Comparison of ENCODE assay signal across 8 cellular contexts in genomic region chr7:43758861-43759683, GRCh38. TPM values are rescaled to one million over a fixed set of nuclear protein-coding genes. Genes with fewer than 3 reads are reported as not detected.
DNase-seq lines count a peak whose midpoint lies in the region; ATAC-seq and TF ChIP-seq lines count a peak whose summit lies in the region.

No MANE protein-coding gene starts in this region.

- POLR2A ChIA-PET in BJ (lab: Charles Lee): interaction anchor here (0.7 kb wide), 1 partner anchor 329 kb away, joined by 7 read pairs; no protein-coding TSS in a partner anchor
- POLR2A ChIA-PET in activated naive CD8-positive, alpha-beta T cell treated with anti-CD3 and anti-CD28 coated beads, Interleukin-2, amount 10 ng/mL, durations not matched to agents 7 days and 5 days (lab: Charles Lee): interaction anchor here (1.1 to 1.8 kb wide), 2 partner anchors 176 kb away, joined by 3 to 8 read pairs; partner anchors contain the start of gene STK17A

- intact Hi-C loops in left ventricle myocardium superior (cut with micrococcal nuclease) (no loop called here), psoas muscle (cut with DNase I) (loop anchor here in 1 of 2 donors (10.0 kb wide), 1 partner anchor 76 kb away; no protein-coding TSS in a partner anchor)

- peak overlapping the region; percentile 67 for H3K27ac Mint-ChIP-seq in activated naive CD8-positive, alpha-beta T cell treated with anti-CD3 and anti-CD28 coated beads, Interleukin-2, amount 10 ng/mL, durations not matched to agents 7 days and 5 days

- WGBS in psoas muscle, 3 donors: 4 to 6% (median 4%) methylated on average over 39 to 51 of the region's 51 CpGs

- H3K4me3 ChIP-seq in BJ (ENCODE audit: low read depth, low read length): peak overlapping the region; percentile 73
- H3K4me3 ChIP-seq in SJCRH30: peak overlapping the region; percentile 78
- H3K4me3 ChIP-seq in psoas muscle: peak overlapping the region; percentile 66

- H3K4me1 ChIP-seq in SJCRH30: peaks cover 12% of the 10 kb centered on the region
- H3K4me1 ChIP-seq in psoas muscle: peaks cover 11% of the 10 kb centered on the region

- DNase-seq in BJ (ENCODE audit: low read depth) (no peak), SJCRH30 (peak; percentile 67 to 72), left ventricle myocardium superior (peak; percentile 60), psoas muscle (peak; percentile 42 to 58), OCI-M2 (lab: John Stamatoyannopoulos, UW; ENCODE audit: unreplicated experiment) (no peak)
- DNase-seq in activated naive CD8-positive, alpha-beta T cell treated with anti-CD3 and anti-CD28 coated beads, Interleukin-2, amount 10 ng/mL, durations not matched to agents 7 days and 5 days: peak; percentile 70

- H3K36me3 ChIP-seq in BJ (ENCODE audit: control insufficient read depth, insufficient read depth, low read length): no peaks in the 10 kb centered on the region
- no peaks in the 10 kb centered on the region for H3K36me3 ChIP-seq in SJCRH30
- H3K36me3 ChIP-seq in psoas muscle (ENCODE audit: insufficient read depth in 1 of 2, low read depth in 1 of 2): no peaks in the 10 kb centered on the region

- H3K27me3 ChIP-seq in BJ (ENCODE audit: control insufficient read depth, insufficient read depth, low read length) (no peaks in the 10 kb centered on the region), SJCRH30 (no peaks in the 10 kb centered on the region), psoas muscle (ENCODE audit: insufficient read depth in 3 of 3, low read length in 2 of 3) (no peaks in the 10 kb centered on the region)

- CTCF ChIA-PET in BJ (lab: Yijun Ruan, JAX): interaction anchor here (0.8 to 2.7 kb wide), 2 partner anchors 10 to 80 kb away, joined by 3 to 10 read pairs; no protein-coding TSS in a partner anchor

- H3K36me3 Mint-ChIP-seq in activated naive CD8-positive, alpha-beta T cell treated with anti-CD3 and anti-CD28 coated beads, Interleukin-2, amount 10 ng/mL, durations not matched to agents 7 days and 5 days: peaks cover 5% of the 10 kb centered on the region

- H3K9me3 ChIP-seq in SJCRH30 (replicated peaks): no peaks in the 10 kb centered on the region
- no peaks in the 10 kb centered on the region for H3K9me3 ChIP-seq in psoas muscle

- H3K4me3 Mint-ChIP-seq in activated naive CD8-positive, alpha-beta T cell treated with anti-CD3 and anti-CD28 coated beads, Interleukin-2, amount 10 ng/mL, durations not matched to agents 7 days and 5 days: peak overlapping the region; percentile 90

- ATAC-seq in GM18907 (IDR thresholded peaks at IDR 0.05; ENCODE audit: unreplicated experiment) (peak; percentile 71), HG03095 (IDR thresholded peaks at IDR 0.05; ENCODE audit: unreplicated experiment) (peak; percentile 43), left ventricle myocardium superior (peak; percentile 86), psoas muscle (peak; percentile 80 to 83 (median 80))
- peak; percentile 74 for ATAC-seq in activated naive CD8-positive, alpha-beta T cell treated with anti-CD3 and anti-CD28 coated beads, Interleukin-2, amount 10 ng/mL, durations not matched to agents 7 days and 5 days (ENCODE audit: low read depth)

- H3K9me3 Mint-ChIP-seq in activated naive CD8-positive, alpha-beta T cell treated with anti-CD3 and anti-CD28 coated beads, Interleukin-2, amount 10 ng/mL, durations not matched to agents 7 days and 5 days: no peaks in the 10 kb centered on the region

- H3K27ac ChIP-seq in SJCRH30: peak overlapping the region; percentile 29; the same call in 1 of the 2 replicates
- H3K27ac ChIP-seq in psoas muscle: peak overlapping the region; percentile 74

- H3K4me1 Mint-ChIP-seq in activated naive CD8-positive, alpha-beta T cell treated with anti-CD3 and anti-CD28 coated beads, Interleukin-2, amount 10 ng/mL, durations not matched to agents 7 days and 5 days: peaks cover 32% of the 10 kb centered on the region

- TF ChIP-seq CTCF in BJ (IDR thresholded peaks at IDR 0.05; ENCODE audit: insufficient read depth, low read depth, low read length): no peak
- no peak for TF ChIP-seq CTCF in psoas muscle (IDR thresholded peaks at IDR 0.05)

- peaks cover 3% of the 10 kb centered on the region for H3K27me3 Mint-ChIP-seq in activated naive CD8-positive, alpha-beta T cell treated with anti-CD3 and anti-CD28 coated beads, Interleukin-2, amount 10 ng/mL, durations not matched to agents 7 days and 5 days

RNA-seq across cellular contexts. Expression of gene BLVRA, which starts 0.6 kb away (rescaled TPM):
- polyA plus RNA-seq in BJ (2011; rRNA removed): 33.9 and 36.1 TPM in 2 replicates
- polyA minus RNA-seq in BJ (2011; rRNA and poly(A)+ RNA removed): 8.3 and 14.7 TPM in 2 replicates
- total RNA-seq in SJCRH30 (2014; rRNA removed; shearing (Covaris generic)): 42.0 and 42.8 TPM in 2 replicates
- 10 to 100 TPM; 27.3 to 29.6 TPM for total RNA-seq in activated naive CD8-positive, alpha-beta T cell treated with anti-CD3 and anti-CD28 coated beads, Interleukin-2, amount 10 ng/mL, durations not matched to agents 7 days and 5 days
- total RNA-seq in left ventricle myocardium superior: 47.4 TPM
- total RNA-seq in psoas muscle: 10 to 100 TPM; 35.8 to 50.9 (median 40.2) TPM
- 10 to 100 TPM; 36.1 to 52.9 (median 49.7) TPM for polyA plus RNA-seq in psoas muscle

RNA-seq across cellular contexts. Expression of gene COA1, which starts 29.7 kb away (rescaled TPM):
- 20.2 and 23.4 TPM in 2 replicates for polyA plus RNA-seq in BJ (2011; rRNA removed)
- polyA minus RNA-seq in BJ (2011; rRNA and poly(A)+ RNA removed): 22.3 and 30.2 TPM in 2 replicates
- 132 and 134 TPM in 2 replicates for total RNA-seq in SJCRH30 (2014; rRNA removed; shearing (Covaris generic))
- 10 to 100 TPM; 72.7 to 80.2 TPM for total RNA-seq in activated naive CD8-positive, alpha-beta T cell treated with anti-CD3 and anti-CD28 coated beads, Interleukin-2, amount 10 ng/mL, durations not matched to agents 7 days and 5 days
- total RNA-seq in left ventricle myocardium superior: 72.5 TPM
- total RNA-seq in psoas muscle: 10 to 100 TPM; 41.5 to 60.7 (median 53.9) TPM
- polyA plus RNA-seq in psoas muscle: 10 to 100 TPM; 60.5 to 74.9 (median 74.6) TPM

Comparison
In these comparisons a context has a peak if more than half of its experiments do, and no peak if none do; other contexts are left out.
1. DNase-seq: peak in SJCRH30 (2 of 2), activated naive CD8-positive, alpha-beta T cell treated with anti-CD3 and anti-CD28 coated beads, Interleukin-2, amount 10 ng/mL, durations not matched to agents 7 days and 5 days (single experiment), left ventricle myocardium superior (single experiment) and psoas muscle (2 of 2); none in BJ (single experiment) and OCI-M2 (single experiment).
2. Peak in every context shown above with its lines, with median percentiles within 50 percentile points of each other: H3K4me3 ChIP-seq and ATAC-seq.